ENCODE assay signal across 29 cellular contexts in genomic region chr6:104159045-104159618, GRCh38.
"Had no signal": no experiment of that assay in that cellular context is flagged by ENCODE, and none has a peak within 500 bp of the region (broad histone marks: within the 10 kb centered on the region; RNA-seq: fewer than 3 reads in every experiment).

No MANE protein-coding gene starts in this region.

- H3K4me1 ChIP-seq: adrenal gland, SJSA1 had no signal

- ATAC-seq: activated CD8-positive, alpha-beta T cell treated with anti-CD3 and anti-CD28 coated beads, Interleukin-2, amount 10 ng/mL, durations not matched to agents 7 days and 5 days; Panc1; Right ventricle myocardium inferior; T-helper 17 cell; WTC11 had no signal

- H3K27me3 ChIP-seq: adrenal gland, SJSA1 had no signal

- H3K27ac Mint-ChIP-seq: activated CD8-positive, alpha-beta T cell treated with anti-CD3 and anti-CD28 coated beads, Interleukin-2, amount 10 ng/mL, durations not matched to agents 7 days and 5 days; activated naive CD8-positive, alpha-beta T cell treated with anti-CD3 and anti-CD28 coated beads, Interleukin-2, amount 10 ng/mL, durations not matched to agents 7 days and 5 days; T-helper 17 cell; WTC11 had no signal

- H3K9me3 ChIP-seq: adrenal gland had no signal

- H3K36me3 ChIP-seq: adrenal gland, SJSA1 had no signal

- H3K27me3 Mint-ChIP-seq: activated naive CD8-positive, alpha-beta T cell treated with anti-CD3 and anti-CD28 coated beads, Interleukin-2, amount 10 ng/mL, durations not matched to agents 7 days and 5 days; T-helper 17 cell had no signal

- H3K4me3 ChIP-seq: adrenal gland, SJSA1 had no signal

- H3K36me3 Mint-ChIP-seq: activated naive CD8-positive, alpha-beta T cell treated with anti-CD3 and anti-CD28 coated beads, Interleukin-2, amount 10 ng/mL, durations not matched to agents 7 days and 5 days had no signal

- H3K4me3 Mint-ChIP-seq: activated CD8-positive, alpha-beta T cell treated with anti-CD3 and anti-CD28 coated beads, Interleukin-2, amount 10 ng/mL, durations not matched to agents 7 days and 5 days; activated naive CD8-positive, alpha-beta T cell treated with anti-CD3 and anti-CD28 coated beads, Interleukin-2, amount 10 ng/mL, durations not matched to agents 7 days and 5 days; T-helper 17 cell; WTC11 had no signal

- H3K4me1 Mint-ChIP-seq: activated naive CD8-positive, alpha-beta T cell treated with anti-CD3 and anti-CD28 coated beads, Interleukin-2, amount 10 ng/mL, durations not matched to agents 7 days and 5 days; T-helper 17 cell had no signal

- H3K27ac ChIP-seq: adrenal gland, SJSA1 had no signal

- DNase-seq: activated CD4-positive, alpha-beta T cell treated with anti-CD3 and anti-CD28 coated beads for 48 hours; activated CD4-positive, alpha-beta T cell treated with anti-CD3 and anti-CD28 coated beads, Interleukin-2, amount 50 U/mL, for 4 hours; activated CD4-positive, CD25-positive, alpha-beta regulatory T cell treated with anti-CD3 and anti-CD28 coated beads, Interleukin-2, amount 50 U/mL, for 72 hours; activated CD8-positive, alpha-beta memory T cell treated with anti-CD3 and anti-CD28 coated beads, Interleukin-2, amount 50 U/mL, for 48 hours; activated CD8-positive, alpha-beta T cell treated with anti-CD3 and anti-CD28 coated beads, Interleukin-2, amount 10 ng/mL, durations not matched to agents 7 days and 5 days; activated naive CD4-positive, alpha-beta T cell treated with anti-CD3 and anti-CD28 coated beads, Interleukin-2, amount 50 U/mL, for 16 hours; activated naive CD8-positive, alpha-beta T cell treated with anti-CD3 and anti-CD28 coated beads, Interleukin-2, amount 10 ng/mL, durations not matched to agents 7 days and 5 days; activated T-cell treated with anti-CD3 and anti-CD28 coated beads, Interleukin-2, amount 50 U/mL, for 1 hour; adrenal gland; anterior cingulate cortex; cerebellar nuclear complex; NCI-H1048; NCI-H146; NCI-H187 treated with DMSO at 0.1 percent for 48 hours; NCI-H2081 treated with DMSO at 0.1 percent for 48 hours; NCI-H2171; NCI-H2227 treated with DMSO at 0.1 percent for 48 hours; NCI-H446 treated with DMSO at 0.1 percent for 48 hours; NCI-H524 treated with DMSO at 0.1 percent for 48 hours; NCI-H748 treated with DMSO at 0.1 percent for 48 hours; NK-92 treated with Interleukin-12 subunit alpha and Interleukin-12 subunit beta, amount 100 ng/mL, for 24 hours; OCI-M1; RPMI8226; T-helper 17 cell; T-helper 9 cell had no signal
